In genomic region chr1:53326088-53326597, GRCh38 we compare ENCODE assay signal across 8 cellular contexts. TPM values are rescaled to one million over a fixed set of nuclear protein-coding genes. Genes with fewer than 3 reads are reported as not detected.
DNase-seq lines count a peak whose midpoint lies in the region; ATAC-seq, FAIRE-seq and TF ChIP-seq lines count a peak whose summit lies in the region.

No MANE protein-coding gene starts in this region.

- peak overlapping the region; percentile 88 for H3K4me3 Mint-ChIP-seq in WTC11

- CTCF ChIA-PET in WTC11 (lab: Charles Lee): interaction anchor here (0.9 to 2.2 kb wide), 5 partner anchors 15 to 67 kb away, joined by 3 to 15 read pairs (median 3); no protein-coding TSS in a partner anchor

- intact Hi-C loops in kidney (cut with DNase I): no loop called here

- H3K4me1 ChIP-seq in kidney (ENCODE audit: control insufficient read depth in 1 of 2, insufficient read depth in 1 of 2, low read depth in 1 of 2, low read length in 2 of 2): peaks cover 0 to 9% of the 10 kb centered on the region in 2 donors

- TF ChIP-seq POLR2A in GM18951 (IDR thresholded peaks at IDR 0.05; ENCODE audit: extremely low read depth, insufficient read depth, insufficient read length): peak; percentile 84

- no peaks in the 10 kb centered on the region for H3K36me3 ChIP-seq in kidney (ENCODE audit: control insufficient read depth in 1 of 2, insufficient read depth in 2 of 2, low read length in 2 of 2)

- H3K27ac Mint-ChIP-seq in WTC11: peak overlapping the region; percentile 96

- no peaks in the 10 kb centered on the region for H3K9me3 ChIP-seq in kidney (ENCODE audit: control insufficient read depth in 1 of 2, low read length in 2 of 2)

- no peak for FAIRE-seq in kidney (lab: Jason Lieb, UNC)

- H3K27ac ChIP-seq in kidney (ENCODE audit: low read depth in 2 of 2, low read length in 2 of 2): no peak overlapping the region

- H3K27me3 Mint-ChIP-seq in WTC11 (ENCODE audit: low read depth): peaks cover 3% of the 10 kb centered on the region; the same call in 1 of the 2 replicates

- H3K9ac ChIP-seq in kidney (ENCODE audit: low read length in 2 of 2): peak overlapping the region in 1 of 2 donors; percentile 4

- ATAC-seq in HG03159 (IDR thresholded peaks at IDR 0.05; ENCODE audit: unreplicated experiment): peak; percentile 85
- ATAC-seq in WTC11: peak; percentile 88

- H3K4me1 Mint-ChIP-seq in WTC11: peaks cover 35% of the 10 kb centered on the region

- peak overlapping the region; percentile 48 to 56 for H3K4me3 ChIP-seq in kidney (ENCODE audit: low read length in 2 of 2)

- peak; percentile 59 for DNase-seq in AG09319 (ENCODE audit: extremely low read depth, low read depth)
- DNase-seq in NCI-H2227 treated with DMSO at 0.1 percent for 48 hours (lab: John Stamatoyannopoulos, UW): peak; percentile 94
- DNase-seq in WTC11 (ENCODE audit: low spot score): peak; percentile 97
- DNase-seq in central memory CD4-positive, alpha-beta T cell: peak; percentile 86
- DNase-seq in kidney: peak; percentile 97
- DNase-seq in stimulated activated CD4-positive, alpha-beta T cell treated with anti-CD3 and anti-CD28 coated beads, Interleukin-12 subunit alpha, Interleukin-12 subunit beta, amount 100 ng/mL, for 48 hours (ENCODE audit: low read depth in 2 of 3, low spot score in 1 of 3): peak; percentile 90 to 96 (median 93)

- in situ Hi-C loops in GM18951 (cut with MboI; ENCODE audit: low sequenced_read_pairs, unreplicated experiment): no loop called here

- H3K9me3 Mint-ChIP-seq in WTC11: no peaks in the 10 kb centered on the region

- no peak for TF ChIP-seq CTCF in AG09319 (IDR thresholded peaks at IDR 0.05; ENCODE audit: low read depth, low read length)
- no peak for TF ChIP-seq CTCF in WTC11 (IDR thresholded peaks at IDR 0.05)
- no peak for TF ChIP-seq CTCF in kidney (IDR thresholded peaks at IDR 0.05; ENCODE audit: borderline replicate concordance, extremely low read depth, insufficient read depth)

- peaks cover 31% of the 10 kb centered on the region for H3K36me3 Mint-ChIP-seq in WTC11

- POLR2A ChIA-PET in WTC11 (lab: Charles Lee): interaction anchor here (0.6 to 1.1 kb wide), 3 partner anchors 8 to 1999 kb away, joined by 3 to 6 read pairs (median 4); no protein-coding TSS in a partner anchor

TF ChIP-seq in WTC11, 78 proteins besides CTCF, POLR2A, EP300 and RAD21 (continues in another document):
- TF ChIP-seq USF2 (CRISPR knock-in tag; IDR thresholded peaks at IDR 0.05) (peak; percentile 87), ZBTB21 (CRISPR knock-in tag; IDR thresholded peaks at IDR 0.05; ENCODE audit: borderline replicate concordance) (no peak), ZNF263 (CRISPR knock-in tag; IDR thresholded peaks at IDR 0.05; ENCODE audit: low read depth) (no peak), USF1 (CRISPR knock-in tag; IDR thresholded peaks at IDR 0.05) (peak; percentile 83), CREM (CRISPR knock-in tag; IDR thresholded peaks at IDR 0.05) (no peak), SP1 (CRISPR knock-in tag; conservative IDR thresholded peaks at IDR 0.05) (peak; percentile 71), NR2C2 (CRISPR knock-in tag; IDR thresholded peaks at IDR 0.05) (no peak), ZNF281 (CRISPR knock-in tag; IDR thresholded peaks at IDR 0.05) (0 out of 2 replicates have a peak, but pooled peaks have one; percentile 6), ELF4 (CRISPR knock-in tag; IDR thresholded peaks at IDR 0.05; ENCODE audit: low read depth) (no peak), STAT6 (CRISPR knock-in tag; conservative IDR thresholded peaks at IDR 0.05; ENCODE audit: low read depth) (no peak), SMAD3 (CRISPR knock-in tag; IDR thresholded peaks at IDR 0.05; ENCODE audit: borderline replicate concordance) (no peak), FOXP1 (CRISPR knock-in tag; IDR thresholded peaks at IDR 0.05; ENCODE audit: borderline replicate concordance) (no peak), NFYB (CRISPR knock-in tag; conservative IDR thresholded peaks at IDR 0.05; ENCODE audit: low read depth) (peak; percentile 93), E2F5 (CRISPR knock-in tag; IDR thresholded peaks at IDR 0.05) (peak; percentile 69; the same call in 1 of the 2 replicates), ZNF671 (CRISPR knock-in tag; IDR thresholded peaks at IDR 0.05) (no peak)

RNA-seq across cellular contexts. Expression of gene LRP8, which starts 1.7 kb away (rescaled TPM):
- total RNA-seq in WTC11 (2021) (61.9 to 69.5 TPM (median 66.6 TPM) in 3 replicates), kidney (6.9 TPM)
- 1.4 TPM for polyA plus RNA-seq in kidney (ENCODE audit: insufficient read depth, low read depth, low replicate concordance)
